Comparison of ENCODE assay signal across 2 cellular contexts in the genomic region with DNA sequence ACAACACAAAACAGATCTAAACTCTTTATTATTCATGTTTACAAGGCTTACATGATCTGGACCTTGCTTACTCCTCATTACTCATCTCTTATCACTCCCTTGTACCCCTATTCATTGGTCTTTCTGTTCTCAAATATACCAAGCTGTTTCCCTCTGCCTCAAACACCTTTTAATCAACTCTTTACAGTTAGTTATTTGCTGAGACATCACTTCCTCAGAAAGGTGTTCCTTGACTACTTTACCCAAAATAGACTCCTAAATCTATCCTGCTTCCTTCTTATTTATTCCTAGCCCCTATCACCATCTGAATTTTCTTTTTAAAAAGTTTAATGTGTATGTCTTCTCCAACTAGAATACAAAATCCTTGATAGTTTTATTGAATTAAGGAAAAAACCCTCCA.
TF ChIP-seq lines count a peak whose summit lies in the region.

No MANE protein-coding gene starts in this region.

TF ChIP-seq in A549, 52 proteins besides CTCF, POLR2A, EP300 and RAD21:
- TF ChIP-seq MAFK (IDR thresholded peaks at IDR 0.05; ENCODE audit: partially characterized antibody) (peak; percentile 44), JUNB (IDR thresholded peaks at IDR 0.05) (no peak)
TF ChIP-seq in A549: peak in this region for 1.

TF ChIP-seq in K562, 482 proteins besides CTCF, POLR2A, EP300 and RAD21:
- TF ChIP-seq MAFG (tag; conservative IDR thresholded peaks at IDR 0.05) = peak; percentile 46; the same call in 1 of the 2 replicates
- TF ChIP-seq PPARD (CRISPR knock-in tag; IDR thresholded peaks at IDR 0.05) = no peak
- TF ChIP-seq ZNF316 (IDR thresholded peaks at IDR 0.05) = peak; percentile 78
- TF ChIP-seq MAFF (IDR thresholded peaks at IDR 0.05; ENCODE audit: low read length) = peak; percentile 49; the same call in 1 of the 2 replicates
- TF ChIP-seq LEF1 (IDR thresholded peaks at IDR 0.05) = no peak
- peak; percentile 40; the same call in 1 of the 2 replicates for TF ChIP-seq MAFK (IDR thresholded peaks at IDR 0.05; ENCODE audit: low read length)
- no peak for TF ChIP-seq FOXM1 (IDR thresholded peaks at IDR 0.05; ENCODE audit: low read depth)
- no peak for TF ChIP-seq FOXM1 (CRISPR knock-in tag; IDR thresholded peaks at IDR 0.05; ENCODE audit: low read depth)
- no peak for TF ChIP-seq SMARCA5 (IDR thresholded peaks at IDR 0.05)
- peak; percentile 71 for TF ChIP-seq C11orf30 (IDR thresholded peaks at IDR 0.05; ENCODE audit: low read depth)
